Comparison of ENCODE assay signal across 17 cellular contexts in the genomic region with DNA sequence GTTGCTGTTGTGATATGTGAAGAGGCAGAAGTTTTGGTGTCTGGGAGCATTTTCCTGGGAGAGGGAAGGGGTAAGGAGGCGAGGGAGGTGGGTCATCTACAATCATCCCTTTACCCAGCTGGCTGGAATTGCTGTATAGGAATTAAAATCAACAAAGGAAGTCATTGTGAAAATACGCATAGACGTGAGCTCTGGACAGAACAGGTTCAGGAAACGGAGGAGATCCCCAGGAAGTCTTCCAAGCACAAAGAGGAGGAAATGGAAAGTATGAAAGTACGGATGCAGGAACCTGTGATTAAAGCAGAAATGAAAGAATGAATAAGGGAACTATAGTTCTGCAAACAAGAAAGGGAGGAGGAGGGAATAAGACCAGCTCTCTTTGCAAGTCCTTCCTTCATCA.
"Had no signal": no experiment of that assay in that cellular context is flagged by ENCODE, and none has a peak within 500 bp of the region (broad histone marks: within the 10 kb centered on the region; RNA-seq: fewer than 3 reads in every experiment).

No MANE protein-coding gene starts in this region.

- H3K36me3 ChIP-seq: neural progenitor cell, right lobe of liver, suprapubic skin had no signal

- ATAC-seq: esophagus mucosa, left lobe of liver, psoas muscle had no signal

- H3K4me1 ChIP-seq: neural progenitor cell, right lobe of liver had no signal

- H3K36me3 Mint-ChIP-seq: activated naive CD4-positive, alpha-beta T cell treated with anti-CD3 and anti-CD28 coated beads, Interleukin-2, amount 10 ng/mL, durations not matched to agents 7 days and 5 days; naive B cell; neural progenitor cell had no signal

- H3K27ac Mint-ChIP-seq: activated naive CD4-positive, alpha-beta T cell treated with anti-CD3 and anti-CD28 coated beads, Interleukin-2, amount 10 ng/mL, durations not matched to agents 7 days and 5 days; neural progenitor cell; stimulated activated naive CD8-positive, alpha-beta T cell treated with anti-CD3 and anti-CD28 coated beads, Interleukin-15, Interleukin-2, amounts not matched to agents 100 ng/mL and 50 ng/mL, for 24 hours had no signal

- H3K4me3 ChIP-seq: hepatocyte, neural progenitor cell, psoas muscle, right lobe of liver, smooth muscle cell, suprapubic skin had no signal

- H3K9me3 ChIP-seq: psoas muscle, right lobe of liver, suprapubic skin had no signal

- H3K4me1 Mint-ChIP-seq: activated naive CD4-positive, alpha-beta T cell treated with anti-CD3 and anti-CD28 coated beads, Interleukin-2, amount 10 ng/mL, durations not matched to agents 7 days and 5 days had no signal

- H3K27ac ChIP-seq: hepatocyte, neural progenitor cell, psoas muscle, right lobe of liver, suprapubic skin, VCaP had no signal

- H3K9me3 Mint-ChIP-seq: neural progenitor cell had no signal

- H3K4me3 Mint-ChIP-seq: activated naive CD4-positive, alpha-beta T cell treated with anti-CD3 and anti-CD28 coated beads, Interleukin-2, amount 10 ng/mL, durations not matched to agents 7 days and 5 days; neural progenitor cell; stimulated activated naive CD8-positive, alpha-beta T cell treated with anti-CD3 and anti-CD28 coated beads, Interleukin-15, Interleukin-2, amounts not matched to agents 100 ng/mL and 50 ng/mL, for 24 hours had no signal

- H3K27me3 ChIP-seq: hepatocyte, right lobe of liver had no signal

- DNase-seq: activated CD4-positive, alpha-beta T cell treated with anti-CD3 and anti-CD28 coated beads for 1 hour; activated CD4-positive, alpha-beta T cell treated with anti-CD3 and anti-CD28 coated beads, Interleukin-2, amount 50 U/mL, for 4 hours; activated naive CD4-positive, alpha-beta T cell treated with anti-CD3 and anti-CD28 coated beads, Interleukin-2, amount 10 ng/mL, durations not matched to agents 7 days and 5 days; activated T-cell treated with anti-CD3 and anti-CD28 coated beads for 4 hours; mammary epithelial cell; naive B cell; psoas muscle; right lobe of liver; trophoblast cell had no signal
